In genomic region chr2:235496239-235496621, GRCh38 we compare ENCODE assay signal across 8 cellular contexts. TPM values are rescaled to one million over a fixed set of nuclear protein-coding genes. Genes with fewer than 3 reads are reported as not detected.
A peak's percentile ranks its signal among the peaks of the same experiment; 100 is the strongest.
DNase-seq lines count a peak whose midpoint lies in the region; ATAC-seq and TF ChIP-seq lines count a peak whose summit lies in the region.
"Had no signal": no experiment of that assay in that cellular context is flagged by ENCODE, and none has a peak within 500 bp of the region (broad histone marks: within the 10 kb centered on the region; RNA-seq: fewer than 3 reads in every experiment).

No MANE protein-coding gene starts in this region.

- H3K36me3 ChIP-seq in GM23338 (ENCODE audit: insufficient read depth) (no peaks in the 10 kb centered on the region), rectal smooth muscle tissue (ENCODE audit: control insufficient read depth, insufficient read depth, low read length) (no peaks in the 10 kb centered on the region), H7 (replicated peaks; ENCODE audit: control insufficient read depth, insufficient read depth, low read length) (no peaks in the 10 kb centered on the region)

- H3K27me3 Mint-ChIP-seq in GM23338 (ENCODE audit: insufficient read depth, low read depth, poor library complexity): peaks cover 25% of the 10 kb centered on the region
- H3K27me3 Mint-ChIP-seq in endothelial cell (ENCODE audit: unreplicated experiment): peaks cover 16% of the 10 kb centered on the region

- DNase-seq in GM23338 (ENCODE audit: low spot score): no peak
- DNase-seq in NCI-H345 treated with DMSO at 0.1 percent for 48 hours (lab: John Stamatoyannopoulos, UW; ENCODE audit: unreplicated experiment): peak; percentile 12
- no peak for DNase-seq in endothelial cell (ENCODE audit: low spot score)
- DNase-seq in NCI-H1417 treated with DMSO at 0.1 percent for 48 hours (lab: John Stamatoyannopoulos, UW): no peak
- DNase-seq in dermis blood vessel endothelial cell: no peak
- DNase-seq in H7: no peak
- DNase-seq: right cardiac atrium had no signal

- H3K9me3 Mint-ChIP-seq in GM23338 (no peaks in the 10 kb centered on the region; the same call in 2 of the 3 replicates), endothelial cell (ENCODE audit: unreplicated experiment) (no peaks in the 10 kb centered on the region)

- H3K4me3 ChIP-seq in GM23338: peak overlapping the region; percentile 71; the same call in 1 of the 2 replicates
- H3K4me3 ChIP-seq in rectal smooth muscle tissue (ENCODE audit: low read length): peak overlapping the region; percentile 81
- H3K4me3 ChIP-seq in H7 (ENCODE audit: insufficient read depth, low read depth, low read length): no peak overlapping the region

- no peak for ATAC-seq in GM23338

- H3K4me3 Mint-ChIP-seq in GM23338 (peak overlapping the region; percentile 82), endothelial cell (ENCODE audit: unreplicated experiment) (peak overlapping the region; percentile 89)

- no peak overlapping the region for H3K27ac ChIP-seq in GM23338 (ENCODE audit: low read depth)
- no peak overlapping the region for H3K27ac ChIP-seq in rectal smooth muscle tissue (ENCODE audit: low read depth, low read length)

- no peaks in the 10 kb centered on the region for H3K9me2 ChIP-seq in GM23338 (ENCODE audit: insufficient read depth)

- H3K36me3 Mint-ChIP-seq in GM23338 (ENCODE audit: low read depth): peaks cover 2% of the 10 kb centered on the region; the same call in 1 of the 3 replicates
- H3K36me3 Mint-ChIP-seq in endothelial cell (ENCODE audit: low read depth, unreplicated experiment): peaks cover 16% of the 10 kb centered on the region

- peaks cover 40% of the 10 kb centered on the region for H3K4me1 ChIP-seq in GM23338 (ENCODE audit: insufficient read depth)
- peaks cover 18% of the 10 kb centered on the region for H3K4me1 ChIP-seq in rectal smooth muscle tissue (ENCODE audit: control insufficient read depth, insufficient read depth, low read length)

- peaks cover 66% of the 10 kb centered on the region for H3K79me2 ChIP-seq in GM23338 (replicated peaks; ENCODE audit: insufficient read depth)

- TF ChIP-seq CTCF in GM23338 (conservative IDR thresholded peaks at IDR 0.05; ENCODE audit: low read depth in 2 of 2) (no peak), endothelial cell (IDR thresholded peaks at IDR 0.05; ENCODE audit: unreplicated experiment) (no peak)

- peak overlapping the region; percentile 88 for H3K4me2 ChIP-seq in GM23338

- H3K4me1 Mint-ChIP-seq in GM23338 (peaks cover 68% of the 10 kb centered on the region), endothelial cell (ENCODE audit: unreplicated experiment) (peaks cover 40% of the 10 kb centered on the region)

- no peak overlapping the region for H3K9ac ChIP-seq in rectal smooth muscle tissue (ENCODE audit: low read length)

- H4K20me1 ChIP-seq in GM23338 (replicated peaks; ENCODE audit: insufficient read depth): peaks cover 57% of the 10 kb centered on the region

- no peaks in the 10 kb centered on the region; the same call in 1 of the 2 replicates for H3F3A ChIP-seq in GM23338 (replicated peaks; ENCODE audit: low read depth)

- no peak overlapping the region for H2AFZ ChIP-seq in GM23338

- H3K27me3 ChIP-seq in GM23338 (ENCODE audit: insufficient read depth): peaks cover 22% of the 10 kb centered on the region; the same call in 1 of the 2 replicates
- H3K27me3 ChIP-seq in rectal smooth muscle tissue (ENCODE audit: control insufficient read depth, insufficient read depth, low read length): no peaks in the 10 kb centered on the region
- H3K27me3 ChIP-seq in H7 (ENCODE audit: control insufficient read depth, insufficient read depth, low read length): peaks cover 13% of the 10 kb centered on the region

- H3K27ac Mint-ChIP-seq in GM23338 (no peak overlapping the region), endothelial cell (ENCODE audit: unreplicated experiment) (no peak overlapping the region)

TF ChIP-seq in GM23338, 12 proteins besides CTCF, POLR2A, EP300 and RAD21:
- no peak for TF ChIP-seq ZNF331 (CRISPR knock-in tag; IDR thresholded peaks at IDR 0.05; ENCODE audit: low read depth)
- no peak for TF ChIP-seq ETS1 (IDR thresholded peaks at IDR 0.05)
- no peak for TF ChIP-seq EZH2phosphoT487 (IDR thresholded peaks at IDR 0.05; ENCODE audit: unreplicated experiment)

RNA-seq across cellular contexts. Expression of gene AGAP1, which starts 2.4 kb away (rescaled TPM):
- total RNA-seq in GM23338 (2014; rRNA removed; shearing (Covaris generic)): 25.1 and 27.9 TPM in 2 replicates
- polyA plus RNA-seq in GM23338 (2016; fragmentation: Nextera tagmentation; extraction: Ambion mirVana): 13.3 and 16.4 TPM in 2 replicates
- 43.9 TPM for total RNA-seq in endothelial cell (ENCODE audit: unreplicated experiment)
- total RNA-seq in dermis blood vessel endothelial cell: 9.0 and 10.2 TPM in 2 replicates
- total RNA-seq in H7 (2014; rRNA removed; shearing (Covaris generic)): 12.6 and 17.1 TPM in 2 replicates
